In the genomic region with DNA sequence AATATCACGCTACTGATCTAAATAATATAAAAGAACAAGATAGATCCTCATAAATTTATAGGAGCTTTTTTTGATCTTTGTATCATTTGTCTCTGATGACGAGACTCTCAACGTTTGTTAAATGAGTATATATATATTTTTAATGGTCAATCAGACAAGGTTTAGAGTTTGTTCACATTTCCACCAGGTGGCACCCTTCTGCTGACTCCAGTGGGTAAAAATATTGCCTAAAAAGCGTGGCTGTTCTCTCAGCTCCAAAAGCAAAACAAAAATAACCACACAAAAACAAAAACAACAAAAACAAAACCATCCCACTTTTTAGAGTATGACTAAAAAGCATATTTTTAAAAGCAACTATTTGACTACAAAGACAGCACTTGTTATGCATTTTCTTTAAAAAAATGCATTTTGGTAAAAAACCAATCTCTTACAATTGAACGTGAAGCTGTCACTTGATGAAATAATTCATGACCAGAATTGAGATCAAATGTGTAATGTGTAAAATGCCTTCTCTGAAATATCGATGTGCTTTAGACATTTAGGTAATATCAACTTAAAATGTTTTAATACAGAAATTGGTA, we compare ENCODE assay signal across 8 cellular contexts.
DNase-seq lines count a peak whose midpoint lies in the region; ATAC-seq, FAIRE-seq and TF ChIP-seq lines count a peak whose summit lies in the region.

No MANE protein-coding gene starts in this region.

- ATAC-seq in esophagus mucosa (no peak), GM21423 (IDR thresholded peaks at IDR 0.05; ENCODE audit: unreplicated experiment) (no peak)
- ATAC-seq in stimulated activated naive B cell treated with anti-CD40 and anti-IgM and Interleukin-4, amounts not matched to agents 10 μg/mL and 1 μg/mL and 100 μg/mL, for 72 hours (replicated peaks) = no peak

- peaks cover 16% of the 10 kb centered on the region for H3K27me3 ChIP-seq in iPS DF 6.9 (ENCODE audit: control insufficient read depth, insufficient read depth, low read length)

- no peak overlapping the region for H3K4me3 Mint-ChIP-seq in stimulated activated naive B cell treated with anti-CD40 and anti-IgM and Interleukin-4, amounts not matched to agents 10 μg/mL and 1 μg/mL and 100 μg/mL, for 72 hours

- H3K4me3 ChIP-seq in SK-N-MC (no peak overlapping the region), iPS DF 6.9 (ENCODE audit: low read length) (no peak overlapping the region)

- no peak for FAIRE-seq in GM19239 (lab: Jason Lieb, UNC)

- peaks cover 0 to 4% of the 10 kb centered on the region in 2 donors for H3K36me3 Mint-ChIP-seq in stimulated activated naive B cell treated with anti-CD40 and anti-IgM and Interleukin-4, amounts not matched to agents 10 μg/mL and 1 μg/mL and 100 μg/mL, for 72 hours

- DNase-seq in GM10266 (ENCODE audit: extremely low spot score) (no peak), LHCN-M2 (ENCODE audit: low read depth) (peak; percentile 0), SK-N-MC (ENCODE audit: low read depth, low spot score) (peak; percentile 6), iPS DF 6.9 (ENCODE audit: low read depth, low spot score) (peak; percentile 7), GM19239 (ENCODE audit: insufficient read length, low spot score) (no peak)
- DNase-seq in stimulated activated naive B cell treated with anti-CD40 and anti-IgM and Interleukin-4, amounts not matched to agents 10 μg/mL and 1 μg/mL and 100 μg/mL, for 72 hours = no peak

- no peaks in the 10 kb centered on the region for H3K4me1 ChIP-seq in iPS DF 6.9 (ENCODE audit: control insufficient read depth, insufficient read depth, low read length)

- H3K9me3 Mint-ChIP-seq in stimulated activated naive B cell treated with anti-CD40 and anti-IgM and Interleukin-4, amounts not matched to agents 10 μg/mL and 1 μg/mL and 100 μg/mL, for 72 hours = no peaks in the 10 kb centered on the region

- H3K9me3 ChIP-seq in SK-N-MC (ENCODE audit: low read depth, low read length) = no peaks in the 10 kb centered on the region
- no peaks in the 10 kb centered on the region for H3K9me3 ChIP-seq in iPS DF 6.9 (ENCODE audit: control insufficient read depth, insufficient read depth, low read length)

- H3K27me3 Mint-ChIP-seq in stimulated activated naive B cell treated with anti-CD40 and anti-IgM and Interleukin-4, amounts not matched to agents 10 μg/mL and 1 μg/mL and 100 μg/mL, for 72 hours = peaks cover 21 to 24% of the 10 kb centered on the region in 2 donors

- no peak overlapping the region for H3K27ac Mint-ChIP-seq in stimulated activated naive B cell treated with anti-CD40 and anti-IgM and Interleukin-4, amounts not matched to agents 10 μg/mL and 1 μg/mL and 100 μg/mL, for 72 hours

- H3K4me1 Mint-ChIP-seq in stimulated activated naive B cell treated with anti-CD40 and anti-IgM and Interleukin-4, amounts not matched to agents 10 μg/mL and 1 μg/mL and 100 μg/mL, for 72 hours = peaks cover 4 to 7% of the 10 kb centered on the region in 2 donors

- H3K36me3 ChIP-seq in SK-N-MC (ENCODE audit: insufficient read depth, low read length) (no peaks in the 10 kb centered on the region), iPS DF 6.9 (ENCODE audit: control insufficient read depth, insufficient read depth, low read length) (no peaks in the 10 kb centered on the region)

- TF ChIP-seq CTCF in GM10266 (IDR thresholded peaks at IDR 0.05; ENCODE audit: control insufficient read depth, insufficient read depth, low read depth, missing control alignments) = peak; percentile 45

- no CpG with 5 or more reads among the region's 6 CpGs for WGBS in iPS DF 6.9 (ENCODE audit: insufficient coverage, insufficient read length)

- H3K27ac ChIP-seq in SK-N-MC = no peak overlapping the region
- no peak overlapping the region for H3K27ac ChIP-seq in iPS DF 6.9 (ENCODE audit: low read length)

- no peak overlapping the region for H3K9ac ChIP-seq in SK-N-MC (ENCODE audit: insufficient read length)

Comparison
In these comparisons a context has a peak if more than half of its experiments do, and no peak if none do; other contexts are left out.
1. DNase-seq: peak in LHCN-M2 (single experiment), SK-N-MC (single experiment) and iPS DF 6.9 (single experiment); none in GM10266 (single experiment), GM19239 (single experiment) and stimulated activated naive B cell treated with anti-CD40 and anti-IgM and Interleukin-4, amounts not matched to agents 10 μg/mL and 1 μg/mL and 100 μg/mL, for 72 hours (single experiment).